Comparison of ENCODE assay signal across 14 cellular contexts in genomic region chr7:47690902-47691558, GRCh38.
A peak's percentile ranks its signal among the peaks of the same experiment; 100 is the strongest.
DNase-seq lines count a peak whose midpoint lies in the region; ATAC-seq and TF ChIP-seq lines count a peak whose summit lies in the region.
"Had no signal": no experiment of that assay in that cellular context is flagged by ENCODE, and none has a peak within 500 bp of the region (broad histone marks: within the 10 kb centered on the region; RNA-seq: fewer than 3 reads in every experiment).

No MANE protein-coding gene starts in this region.

- H3K27me3 ChIP-seq in adrenal gland = no peaks in the 10 kb centered on the region
- no peaks in the 10 kb centered on the region for H3K27me3 ChIP-seq in Karpas-422 (ENCODE audit: low read length)

- 11 to 41% (median 24%) methylated on average over 3 of the region's 3 CpGs for WGBS in adrenal gland, 4 donors

- H4K20me1 ChIP-seq in Karpas-422 (ENCODE audit: insufficient read depth, low read depth, low read length) = no peaks in the 10 kb centered on the region

- no peak overlapping the region for H3K4me3 Mint-ChIP-seq in T-helper 17 cell
- H3K4me3 Mint-ChIP-seq: T-helper 2 cell treated with Interferon-gamma antibody and Interleukin-4, amounts not matched to agents 5 μg/mL and 100 μg/mL, for 36 hours had no signal

- H3K9me3 ChIP-seq in adrenal gland (replicated peaks in 1 of 3) (no peaks in the 10 kb centered on the region), T-helper 17 cell (ENCODE audit: control insufficient read depth, low read length, poor library complexity, severe bottlenecking) (no peaks in the 10 kb centered on the region), Karpas-422 (ENCODE audit: low read length) (no peaks in the 10 kb centered on the region)

- DNase-seq in GM03348 (ENCODE audit: low spot score) = peak; percentile 67
- DNase-seq in adrenal gland = peak in 5 of 7 donors; percentile 21 to 56 (median 28)
- peak; percentile 76 to 82 for DNase-seq in foreskin fibroblast
- DNase-seq in smooth muscle cell of the brain vasculature (ENCODE audit: low read depth, low spot score) = peak; percentile 17
- DNase-seq in T-helper 17 cell = no peak
- no peak for DNase-seq in DMS114 treated with DMSO at 0.1 percent for 48 hours (lab: John Stamatoyannopoulos, UW; ENCODE audit: unreplicated experiment)
- DNase-seq in Karpas-422 = no peak
- DNase-seq: activated CD8-positive, alpha-beta memory T cell treated with anti-CD3 and anti-CD28 coated beads for 24 hours; Calu3; erythroblast; NCI-H2029 treated with DMSO at 0.1 percent for 48 hours had no signal

- H3K27ac Mint-ChIP-seq in T-helper 17 cell = no peak overlapping the region
- H3K27ac Mint-ChIP-seq: T-helper 2 cell treated with Interferon-gamma antibody and Interleukin-4, amounts not matched to agents 5 μg/mL and 100 μg/mL, for 36 hours had no signal

- H3K9me2 ChIP-seq in Karpas-422 (replicated peaks; ENCODE audit: insufficient read depth, low read length) = no peaks in the 10 kb centered on the region

- H3K36me3 Mint-ChIP-seq in T-helper 17 cell (ENCODE audit: low read depth) = no peaks in the 10 kb centered on the region

- no peaks in the 10 kb centered on the region for H3K79me2 ChIP-seq in Karpas-422 (ENCODE audit: low read length)
- H3K79me2 ChIP-seq: parathyroid adenoma had no signal

- no peak for TF ChIP-seq CTCF in adrenal gland (IDR thresholded peaks at IDR 0.05)
- no peak for TF ChIP-seq CTCF in foreskin fibroblast (IDR thresholded peaks at IDR 0.05; ENCODE audit: low read depth, low read length)

- H3K27ac ChIP-seq in adrenal gland = peak overlapping the region in 3 of 5 donors; percentile 48 to 68 (median 51)
- H3K27ac ChIP-seq in Karpas-422 (ENCODE audit: low read length) = no peak overlapping the region
- H3K27ac ChIP-seq: parathyroid adenoma had no signal

- H3K36me3 ChIP-seq in adrenal gland (replicated peaks in 1 of 2) (no peaks in the 10 kb centered on the region), Karpas-422 (ENCODE audit: insufficient read depth, low read length) (no peaks in the 10 kb centered on the region)

- H3K4me1 ChIP-seq in adrenal gland (replicated peaks in 1 of 2) (peaks cover 8 to 26% of the 10 kb centered on the region in 2 donors), Karpas-422 (ENCODE audit: low read length) (no peaks in the 10 kb centered on the region)
- H3K4me1 ChIP-seq: parathyroid adenoma had no signal

- no peak for ATAC-seq in T-helper 17 cell
- ATAC-seq in HG02588 (IDR thresholded peaks at IDR 0.05; ENCODE audit: unreplicated experiment) = no peak

- H3K4me3 ChIP-seq in adrenal gland (no peak overlapping the region), foreskin fibroblast (ENCODE audit: low read depth in 1 of 2, low read length in 2 of 2) (no peak overlapping the region), Karpas-422 (ENCODE audit: low read length) (no peak overlapping the region)

- no peaks in the 10 kb centered on the region for H3K27me3 Mint-ChIP-seq in T-helper 17 cell

- no peak overlapping the region for H2AFZ ChIP-seq in Karpas-422 (ENCODE audit: low read length)
- H2AFZ ChIP-seq: parathyroid adenoma had no signal

- H3K4me1 Mint-ChIP-seq in T-helper 17 cell = no peaks in the 10 kb centered on the region

- H3K9ac ChIP-seq in Karpas-422 (ENCODE audit: low read length) = no peak overlapping the region
- H3K9ac ChIP-seq: parathyroid adenoma had no signal

- TF ChIP-seq POLR2A in adrenal gland (IDR thresholded peaks at IDR 0.05) = no peak

- intact Hi-C loops in adrenal gland (cut with DNase I) = no loop called here

- no peak overlapping the region for H3K4me2 ChIP-seq in Karpas-422 (ENCODE audit: low read depth, low read length, poor library complexity, severe bottlenecking)

Comparison
In these comparisons a context has a peak if more than half of its experiments do, and no peak if none do; other contexts are left out.
1. DNase-seq: peak in GM03348 (single experiment), adrenal gland (5 of 7), foreskin fibroblast (2 of 2) and smooth muscle cell of the brain vasculature (single experiment); none in T-helper 17 cell (0 of 3), DMS114 treated with DMSO at 0.1 percent for 48 hours (single experiment) and Karpas-422 (single experiment).